In the genomic region with DNA sequence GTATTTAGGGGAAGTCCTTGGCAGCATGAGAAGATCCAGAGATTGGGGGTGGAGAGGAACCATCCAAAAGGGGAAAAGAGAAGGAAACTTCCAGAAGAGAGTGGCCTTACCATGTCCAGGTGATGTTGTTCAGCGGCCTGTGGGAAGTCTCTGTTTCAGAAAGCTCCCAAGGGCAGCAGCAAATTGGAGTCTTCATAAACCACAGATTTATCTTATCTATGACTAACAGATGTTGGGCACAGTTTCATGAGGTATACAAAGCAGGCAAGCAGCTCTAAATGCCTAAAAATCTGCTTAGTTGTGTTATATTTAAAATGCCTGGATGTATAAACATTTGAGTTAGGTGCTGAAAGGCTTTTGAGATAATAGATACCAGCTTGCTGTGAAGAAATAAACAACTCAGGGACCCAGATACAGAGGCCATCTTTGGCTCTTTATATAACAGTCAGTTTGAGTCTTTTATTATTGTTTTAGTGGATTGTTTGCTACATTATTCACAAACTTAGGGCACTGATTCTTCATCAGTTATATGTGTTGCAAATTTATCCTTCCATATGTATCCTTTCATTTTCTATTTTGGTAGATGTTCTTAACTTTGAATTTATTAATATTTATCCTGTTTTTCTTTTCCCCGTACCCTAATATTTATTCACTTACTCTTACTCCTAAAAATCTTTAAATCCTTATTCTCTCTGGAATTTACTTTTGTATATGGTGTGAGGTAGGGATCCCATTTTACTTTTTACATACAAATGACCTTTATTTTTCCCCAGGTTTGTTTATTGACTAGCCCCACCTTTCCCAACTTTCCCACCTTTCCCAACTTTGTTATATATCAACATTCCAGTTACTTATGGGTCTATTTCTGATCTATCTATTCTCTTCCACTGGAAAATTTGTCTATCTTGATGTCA, we compare ENCODE assay signal across 13 cellular contexts. TPM values are rescaled to one million over a fixed set of nuclear protein-coding genes. Genes with fewer than 3 reads are reported as not detected.
DNase-seq lines count a peak whose midpoint lies in the region; ATAC-seq, FAIRE-seq and TF ChIP-seq lines count a peak whose summit lies in the region.
"Had no signal": no experiment of that assay in that cellular context is flagged by ENCODE, and none has a peak within 500 bp of the region (broad histone marks: within the 10 kb centered on the region; RNA-seq: fewer than 3 reads in every experiment).

No MANE protein-coding gene starts in this region.

- H3K27me3 ChIP-seq in SU-DHL-6 (ENCODE audit: low read length), result no peaks in the 10 kb centered on the region
- H3K27me3 ChIP-seq in fibroblast of lung (ENCODE audit: control insufficient read depth, insufficient read depth, low read length), result no peaks in the 10 kb centered on the region
- H3K27me3 ChIP-seq in HepG2 (ENCODE audit: control insufficient read depth in 1 of 2, insufficient read depth in 2 of 2, low read length in 2 of 2), result no peaks in the 10 kb centered on the region; a peak in 1 of 5 replicates
- H3K27me3 ChIP-seq: testis had no signal

- peaks cover 26% of the 10 kb centered on the region for H3K4me1 Mint-ChIP-seq in activated CD8-positive, alpha-beta memory T cell treated with anti-CD3 and anti-CD28 coated beads, Interleukin-2, amount 10 ng/mL, durations not matched to agents 7 days and 5 days
- peaks cover 16% of the 10 kb centered on the region for H3K4me1 Mint-ChIP-seq in stimulated activated memory B cell treated with anti-CD40 and anti-IgM and Interleukin-4, amounts not matched to agents 10 μg/mL and 1 μg/mL and 100 μg/mL, for 72 hours

- TF ChIP-seq CTCF in SU-DHL-6 (IDR thresholded peaks at IDR 0.05; ENCODE audit: insufficient read depth, low read length, poor library complexity, severe bottlenecking) (no peak), fibroblast of lung (conservative IDR thresholded peaks at IDR 0.05 in 1 of 2, IDR thresholded peaks at IDR 0.05 in 1 of 2; ENCODE audit: low read depth in 1 of 2, low read length in 2 of 2) (no peak), HepG2 (CRISPR knock-in tag; IDR thresholded peaks at IDR 0.05) (no peak)

- peaks cover 21% of the 10 kb centered on the region for H3K36me3 Mint-ChIP-seq in activated CD8-positive, alpha-beta memory T cell treated with anti-CD3 and anti-CD28 coated beads, Interleukin-2, amount 10 ng/mL, durations not matched to agents 7 days and 5 days
- H3K36me3 Mint-ChIP-seq in stimulated activated memory B cell treated with anti-CD40 and anti-IgM and Interleukin-4, amounts not matched to agents 10 μg/mL and 1 μg/mL and 100 μg/mL, for 72 hours, result peaks cover 7% of the 10 kb centered on the region

- 0 out of 2 replicates have a peak, but pooled peaks cover 3% of the 10 kb centered on the region for H3K36me3 ChIP-seq in SU-DHL-6 (ENCODE audit: low read length)
- H3K36me3 ChIP-seq in fibroblast of lung (ENCODE audit: control insufficient read depth, insufficient read depth, low read length), result no peaks in the 10 kb centered on the region
- H3K36me3 ChIP-seq in HepG2 (replicated peaks in 1 of 2; ENCODE audit: control insufficient read depth in 1 of 2, insufficient read depth in 2 of 2, low read length in 2 of 2), result peaks cover 0 to 5% of the 10 kb centered on the region in 2 experiments; a peak in 1 of 5 replicates

- peaks cover 6% of the 10 kb centered on the region; the same call in 1 of the 2 replicates for H3F3A ChIP-seq in SU-DHL-6 (ENCODE audit: insufficient read depth)

- WGBS in HepG2 (ENCODE audit: low lambda C conversion rate), result 100% methylated on average over 1 of the region's 2 CpGs

- peak overlapping the region; percentile 48 for H3K4me3 Mint-ChIP-seq in activated CD8-positive, alpha-beta memory T cell treated with anti-CD3 and anti-CD28 coated beads, Interleukin-2, amount 10 ng/mL, durations not matched to agents 7 days and 5 days
- H3K4me3 Mint-ChIP-seq in stimulated activated memory B cell treated with anti-CD40 and anti-IgM and Interleukin-4, amounts not matched to agents 10 μg/mL and 1 μg/mL and 100 μg/mL, for 72 hours, result no peak overlapping the region

- H2AFZ ChIP-seq in SU-DHL-6 (ENCODE audit: low read depth, low read length, severe bottlenecking), result peak overlapping the region; percentile 28
- H2AFZ ChIP-seq in fibroblast of lung (ENCODE audit: low read length), result no peak overlapping the region
- H2AFZ ChIP-seq in HepG2 (ENCODE audit: low read length), result no peak overlapping the region

- DNase-seq in activated CD8-positive, alpha-beta memory T cell treated with anti-CD3 and anti-CD28 coated beads, Interleukin-2, amount 10 ng/mL, durations not matched to agents 7 days and 5 days, result no peak
- DNase-seq in activated CD8-positive, alpha-beta memory T cell treated with anti-CD3 and anti-CD28 coated beads, Interleukin-2, amount 50 U/mL, for 48 hours, result no peak
- DNase-seq in fibroblast of lung (ENCODE audit: low read depth in 2 of 2), result peak; percentile 5 to 38
- DNase-seq in NCI-H345 treated with DMSO at 0.1 percent for 48 hours (lab: John Stamatoyannopoulos, UW; ENCODE audit: unreplicated experiment), result no peak
- DNase-seq in HepG2 (ENCODE audit: low spot score), result no peak
- no peak for DNase-seq in NCI-H146 treated with DMSO at 0.1 percent for 48 hours (lab: John Stamatoyannopoulos, UW; ENCODE audit: unreplicated experiment)
- DNase-seq: activated CD4-positive, alpha-beta T cell treated with anti-CD3 and anti-CD28 coated beads for 4 hours; activated naive CD8-positive, alpha-beta T cell treated with anti-CD3 and anti-CD28 coated beads, Interleukin-2, amount 10 ng/mL, durations not matched to agents 7 days and 5 days; EL; NCI-H524 treated with DMSO at 0.1 percent for 48 hours; testis had no signal

- CTCF ChIA-PET in activated CD8-positive, alpha-beta memory T cell treated with anti-CD3 and anti-CD28 coated beads, Interleukin-2, amount 10 ng/mL, durations not matched to agents 7 days and 5 days (lab: Charles Lee), result interaction anchor here (1.3 kb wide), 1 partner anchor 70 kb away, joined by 3 read pairs; no protein-coding TSS in a partner anchor
- CTCF ChIA-PET in HepG2 (lab: Yijun Ruan, JAX; ENCODE audit: low intra/inter-chr PET ratio, low total read pairs), result no interaction called here

- no peak overlapping the region for H3K4me3 ChIP-seq in SU-DHL-6 (ENCODE audit: insufficient read depth, low read length, poor library complexity, severe bottlenecking)
- H3K4me3 ChIP-seq in fibroblast of lung (replicated peaks in 1 of 4; ENCODE audit: control extremely low read depth in 1 of 4, insufficient read depth in 1 of 4, low read depth in 3 of 4, low read length in 4 of 4), result no peak overlapping the region
- no peak overlapping the region for H3K4me3 ChIP-seq in HepG2 (replicated peaks in 1 of 3; ENCODE audit: insufficient read depth in 1 of 3, low read depth in 2 of 3, low read length in 3 of 3)
- H3K4me3 ChIP-seq: testis had no signal

- no peak overlapping the region for H3K9ac ChIP-seq in SU-DHL-6 (ENCODE audit: low read length)
- H3K9ac ChIP-seq in fibroblast of lung (ENCODE audit: insufficient read depth, low read length), result no peak overlapping the region
- no peak overlapping the region for H3K9ac ChIP-seq in HepG2 (ENCODE audit: insufficient read depth, low read depth, low read length)

- in situ Hi-C loops in HepG2 (cut with HindIII; ENCODE audit: extremely low pct_ligation_motif_present, low pct_unique_long_range_greater_than_20kb), result no loop called here

- H3K9me3 ChIP-seq in SU-DHL-6 (ENCODE audit: insufficient read depth, low read length) (0 out of 2 replicates have a peak, but pooled peaks cover 6% of the 10 kb centered on the region), fibroblast of lung (ENCODE audit: control insufficient read depth, insufficient read depth, low read depth, low read length) (no peaks in the 10 kb centered on the region), HepG2 (ENCODE audit: low read length) (peaks cover 8% of the 10 kb centered on the region; the same call in 1 of the 2 replicates)
- H3K9me3 ChIP-seq: testis had no signal

- H3K9me2 ChIP-seq in SU-DHL-6 (replicated peaks; ENCODE audit: insufficient read depth, low read length), result no peaks in the 10 kb centered on the region

- peaks cover 19% of the 10 kb centered on the region for H3K27me3 Mint-ChIP-seq in activated CD8-positive, alpha-beta memory T cell treated with anti-CD3 and anti-CD28 coated beads, Interleukin-2, amount 10 ng/mL, durations not matched to agents 7 days and 5 days
- H3K27me3 Mint-ChIP-seq in stimulated activated memory B cell treated with anti-CD40 and anti-IgM and Interleukin-4, amounts not matched to agents 10 μg/mL and 1 μg/mL and 100 μg/mL, for 72 hours, result peaks cover 8% of the 10 kb centered on the region

- TF ChIP-seq EP300 in HepG2 (IDR thresholded peaks at IDR 0.05; ENCODE audit: low read depth in 2 of 2, low read length in 2 of 2) (no peak), HepG2 (CRISPR knock-in tag; IDR thresholded peaks at IDR 0.05; ENCODE audit: borderline replicate concordance) (no peak)

- intact Hi-C loops in HepG2 (cut with micrococcal nuclease; ENCODE audit: unreplicated experiment), result no loop called here

- H3K4me2 ChIP-seq in SU-DHL-6 (ENCODE audit: low read depth, low read length, poor library complexity, severe bottlenecking), result no peak overlapping the region
- no peak overlapping the region for H3K4me2 ChIP-seq in fibroblast of lung (ENCODE audit: extremely low read depth, insufficient read depth, low read length)
- no peak overlapping the region for H3K4me2 ChIP-seq in HepG2 (ENCODE audit: low read depth, low read length)

- POLR2A ChIA-PET in HepG2 (lab: Yijun Ruan, JAX), result no interaction called here

- no peaks in the 10 kb centered on the region for H3K4me1 ChIP-seq in fibroblast of lung (ENCODE audit: control insufficient read depth, extremely low read depth, insufficient read depth, low read length)
- H3K4me1 ChIP-seq in HepG2 (ENCODE audit: insufficient read depth, low read length), result peaks cover 26% of the 10 kb centered on the region

- peaks cover 30% of the 10 kb centered on the region for H3K79me2 ChIP-seq in SU-DHL-6 (ENCODE audit: insufficient read depth, low read length)
- H3K79me2 ChIP-seq in fibroblast of lung (ENCODE audit: control insufficient read depth, insufficient read depth, low read length), result peaks cover 31% of the 10 kb centered on the region
- H3K79me2 ChIP-seq in HepG2 (ENCODE audit: insufficient read depth, low read length), result peaks cover 35% of the 10 kb centered on the region

- no peaks in the 10 kb centered on the region; the same call in 1 of the 2 replicates for H4K20me1 ChIP-seq in SU-DHL-6 (ENCODE audit: low read depth, low read length)
- no peaks in the 10 kb centered on the region for H4K20me1 ChIP-seq in fibroblast of lung (ENCODE audit: control insufficient read depth, extremely low read depth, insufficient read depth, low read length)
- peaks cover 7% of the 10 kb centered on the region for H4K20me1 ChIP-seq in HepG2 (ENCODE audit: insufficient read depth, low read length)

- no TSS peak for BruUV-seq in HepG2 (replicated peaks; lab: Mats Ljungman, UMichigan)

- no peak for FAIRE-seq in HepG2 (lab: Jason Lieb, UNC)

- TF ChIP-seq RAD21 in HepG2 (CRISPR knock-in tag; IDR thresholded peaks at IDR 0.05), result no peak

- no peak for ATAC-seq in activated CD8-positive, alpha-beta memory T cell treated with anti-CD3 and anti-CD28 coated beads, Interleukin-2, amount 10 ng/mL, durations not matched to agents 7 days and 5 days
- no peak for ATAC-seq in stimulated activated memory B cell treated with anti-CD40 and anti-IgM and Interleukin-4, amounts not matched to agents 10 μg/mL and 1 μg/mL and 100 μg/mL, for 72 hours
- ATAC-seq in HepG2, result no peak

- H3K27ac ChIP-seq in SU-DHL-6 (ENCODE audit: low read depth, low read length) (no peak overlapping the region), fibroblast of lung (ENCODE audit: insufficient read depth, low read length) (no peak overlapping the region), HepG2 (ENCODE audit: extremely low read length, insufficient read depth, low read length) (no peak overlapping the region)

- H3K27ac Mint-ChIP-seq in activated CD8-positive, alpha-beta memory T cell treated with anti-CD3 and anti-CD28 coated beads, Interleukin-2, amount 10 ng/mL, durations not matched to agents 7 days and 5 days, result peak overlapping the region; percentile 11
- peak overlapping the region; percentile 92 for H3K27ac Mint-ChIP-seq in stimulated activated memory B cell treated with anti-CD40 and anti-IgM and Interleukin-4, amounts not matched to agents 10 μg/mL and 1 μg/mL and 100 μg/mL, for 72 hours

- peaks cover 7% of the 10 kb centered on the region for H3K9me3 Mint-ChIP-seq in activated CD8-positive, alpha-beta memory T cell treated with anti-CD3 and anti-CD28 coated beads, Interleukin-2, amount 10 ng/mL, durations not matched to agents 7 days and 5 days (ENCODE audit: low read depth)
- peaks cover 5% of the 10 kb centered on the region for H3K9me3 Mint-ChIP-seq in stimulated activated memory B cell treated with anti-CD40 and anti-IgM and Interleukin-4, amounts not matched to agents 10 μg/mL and 1 μg/mL and 100 μg/mL, for 72 hours

- TF ChIP-seq POLR2A in HepG2 (IDR thresholded peaks at IDR 0.05; ENCODE audit: insufficient read depth in 1 of 2, low read depth in 2 of 2, low read length in 2 of 2), result no peak

RNA-seq across cellular contexts. Expression of gene ADAR, which starts 21.4 kb away (rescaled TPM):
- total RNA-seq in activated CD8-positive, alpha-beta memory T cell treated with anti-CD3 and anti-CD28 coated beads, Interleukin-2, amount 10 ng/mL, durations not matched to agents 7 days and 5 days, result 100 to 1,000 TPM; 369 to 434 TPM
- total RNA-seq in fibroblast of lung, result 78.6 and 98.4 TPM in 2 replicates
- 128 and 140 TPM in 2 replicates for polyA plus RNA-seq in fibroblast of lung
- 62.2 and 67.9 TPM in 2 replicates for polyA plus RNA-seq in fibroblast of lung (2012)
- polyA minus RNA-seq in fibroblast of lung (ENCODE audit: low replicate concordance), result 155 and 208 TPM in 2 replicates
- 70.8 and 94.6 TPM in 2 replicates for total RNA-seq in HepG2 (2016; rRNA removed; fragmentation: Illumina TruSeq; extraction: Trizol)
- 9.0 and 11.2 TPM in 2 replicates for total RNA-seq in HepG2 (2016; cell fraction: cytosol; rRNA removed; fragmentation: Illumina TruSeq; extraction: Trizol; ENCODE audit: low read depth)
- 68.0 and 86.8 TPM in 2 replicates for total RNA-seq in HepG2 (2016; cell fraction: insoluble cytoplasmic fraction; rRNA removed; fragmentation: Illumina TruSeq; extraction: Trizol)
- 39.0 and 39.7 TPM in 2 replicates for total RNA-seq in HepG2 (2016; cell fraction: membrane; rRNA removed; fragmentation: Illumina TruSeq; extraction: Trizol)
- 58.4 and 70.1 TPM in 2 replicates for total RNA-seq in HepG2 (2016; cell fraction: nucleus; rRNA removed; fragmentation: Illumina TruSeq; extraction: Trizol)
- 78.6 and 86.2 TPM in 2 replicates for polyA plus RNA-seq in HepG2 (2011; rRNA removed)
- 50.2 and 58.9 TPM in 2 replicates for polyA plus RNA-seq in HepG2 (2011; cell fraction: cytosol; rRNA removed)
- polyA plus RNA-seq in HepG2 (2011; cell fraction: nucleus; rRNA removed), result 99.9 and 117 TPM in 2 replicates
- polyA plus RNA-seq in HepG2 (2012), result 46.2 and 48.4 TPM in 2 replicates
- polyA plus RNA-seq in HepG2 (2016; cell fraction: cytosol; fragmentation: Illumina TruSeq; extraction: Trizol; ENCODE audit: low read depth), result 2.9 and 3.4 TPM in 2 replicates
- polyA plus RNA-seq in HepG2 (2016; cell fraction: insoluble cytoplasmic fraction; fragmentation: Illumina TruSeq; extraction: Trizol; ENCODE audit: low read depth), result 65.0 and 73.2 TPM in 2 replicates
- 14.8 and 16.7 TPM in 2 replicates for polyA plus RNA-seq in HepG2 (2016; cell fraction: membrane; fragmentation: Illumina TruSeq; extraction: Trizol; ENCODE audit: low read depth)
- 73.4 and 80.3 TPM in 2 replicates for polyA plus RNA-seq in HepG2 (2016; cell fraction: nucleus; fragmentation: Illumina TruSeq; extraction: Trizol; ENCODE audit: insufficient read depth, low read depth)
- 183 and 405 TPM in 2 replicates for polyA minus RNA-seq in HepG2 (2011; rRNA and poly(A)+ RNA removed; ENCODE audit: low replicate concordance)
- polyA minus RNA-seq in HepG2 (2011; cell fraction: cytosol; rRNA and poly(A)+ RNA removed), result 60.8 and 69.1 TPM in 2 replicates
- 94.0 and 140 TPM in 2 replicates for polyA minus RNA-seq in HepG2 (2011; cell fraction: nucleus; rRNA and poly(A)+ RNA removed)

Comparison
In these comparisons a context has a peak if more than half of its experiments do, and no peak if none do; other contexts are left out.
1. DNase-seq: peak in fibroblast of lung (2 of 2); none in activated CD8-positive, alpha-beta memory T cell treated with anti-CD3 and anti-CD28 coated beads, Interleukin-2, amount 10 ng/mL, durations not matched to agents 7 days and 5 days (single experiment), activated CD8-positive, alpha-beta memory T cell treated with anti-CD3 and anti-CD28 coated beads, Interleukin-2, amount 50 U/mL, for 48 hours (single experiment), NCI-H345 treated with DMSO at 0.1 percent for 48 hours (single experiment), HepG2 (single experiment) and NCI-H146 treated with DMSO at 0.1 percent for 48 hours (single experiment).